In the genomic region with DNA sequence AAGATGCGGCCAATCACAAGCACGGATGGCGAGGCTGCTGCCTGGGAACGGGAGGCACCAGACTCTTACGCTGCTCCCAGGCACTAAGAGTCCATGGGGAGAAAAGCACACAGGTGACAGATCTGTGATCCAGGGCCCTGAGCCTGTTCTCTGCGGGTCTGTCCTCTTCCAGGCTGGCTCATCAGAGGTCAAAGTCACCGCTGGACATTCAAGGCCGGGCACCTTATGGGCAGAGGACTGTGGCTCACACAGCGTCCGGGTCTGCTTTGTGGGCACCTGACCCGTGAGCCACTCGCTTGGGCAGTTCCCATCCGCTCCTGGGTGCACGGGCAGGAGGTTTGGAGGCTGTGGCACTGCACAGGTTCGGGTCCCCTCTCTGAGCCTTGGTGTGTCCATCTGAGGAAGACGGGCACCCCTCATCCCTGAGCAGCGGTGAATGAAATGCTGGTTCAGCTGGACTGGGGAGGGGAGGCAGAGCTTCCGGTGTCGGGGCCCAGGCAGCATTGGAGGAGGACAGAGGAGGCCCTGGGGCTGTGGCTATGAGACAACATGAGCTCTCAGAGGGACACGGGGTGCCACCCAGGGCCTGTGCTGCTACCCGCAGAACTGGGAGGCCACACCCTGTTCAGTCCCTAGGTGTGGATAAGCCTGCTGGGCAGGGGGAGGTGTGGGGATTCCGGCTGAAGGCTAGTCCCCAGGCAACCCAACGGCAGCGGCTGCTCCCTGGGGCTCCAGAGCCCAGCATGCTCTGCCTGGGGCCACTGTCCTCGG, we compare ENCODE assay signal across 22 cellular contexts.
DNase-seq lines count a peak whose midpoint lies in the region; ATAC-seq, FAIRE-seq and TF ChIP-seq lines count a peak whose summit lies in the region.
"Had no signal": no experiment of that assay in that cellular context is flagged by ENCODE, and none has a peak within 500 bp of the region (broad histone marks: within the 10 kb centered on the region; RNA-seq: fewer than 3 reads in every experiment).

No MANE protein-coding gene starts in this region.

- H3K36me3 ChIP-seq in left ventricle myocardium inferior (peaks cover 17% of the 10 kb centered on the region), H1 (ENCODE audit: control insufficient read depth in 2 of 4, insufficient read depth in 4 of 4, low read length in 3 of 4) (no peaks in the 10 kb centered on the region), neuronal stem cell (replicated peaks in 1 of 2; ENCODE audit: control insufficient read depth in 2 of 2, insufficient read depth in 2 of 2, low read length in 2 of 2) (no peaks in the 10 kb centered on the region)
- H3K36me3 ChIP-seq: HAP-1, MG63 had no signal

- intact Hi-C loops in Right ventricle myocardium superior (cut with DNase I) = no loop called here
- intact Hi-C loops in left ventricle myocardium inferior (cut with micrococcal nuclease) = no loop called here

- no peak overlapping the region for H4K5ac ChIP-seq in H1 (ENCODE audit: insufficient read length, low read depth, low read length)

- no peak overlapping the region for H2BK15ac ChIP-seq in H1 (ENCODE audit: low read length)
- H2BK15ac ChIP-seq in neuronal stem cell (ENCODE audit: low read length) = peak overlapping the region; percentile 70

- H3K56ac ChIP-seq in H1 (replicated peaks; ENCODE audit: insufficient read length, low read depth, low read length) = no peak overlapping the region

- H3K14ac ChIP-seq in H1 (ENCODE audit: insufficient read length) (no peak overlapping the region), neuronal stem cell (ENCODE audit: low read length) (peak overlapping the region; percentile 28)

- H2AFZ ChIP-seq in H1 (ENCODE audit: low read length) (no peak overlapping the region; the same call in 1 of the 2 replicates), neuronal stem cell (ENCODE audit: low read length) (no peak overlapping the region)

- H3K9ac ChIP-seq in H1 (replicated peaks in 1 of 4; ENCODE audit: extremely low read depth in 1 of 4, low read depth in 3 of 4, low read length in 3 of 4) = no peak overlapping the region
- peak overlapping the region; percentile 50 for H3K9ac ChIP-seq in neuronal stem cell (ENCODE audit: low read depth, low read length, poor library complexity)
- H3K9ac ChIP-seq: SK-N-SH had no signal

- H3K18ac ChIP-seq in H1 (ENCODE audit: extremely low read depth, low read length) (no peak overlapping the region), neuronal stem cell (ENCODE audit: low read length) (peak overlapping the region; percentile 65)

- FAIRE-seq in H1 (lab: Jason Lieb, UNC) = no peak
- FAIRE-seq: D721Med, GM19239 had no signal

- H4K91ac ChIP-seq in H1 (replicated peaks; ENCODE audit: insufficient read length, low read length) (no peak overlapping the region), neuronal stem cell (ENCODE audit: low read depth, low read length, poor library complexity) (no peak overlapping the region)

- H3K9me3 ChIP-seq in left ventricle myocardium inferior (replicated peaks) = no peaks in the 10 kb centered on the region
- no peaks in the 10 kb centered on the region; a peak in 1 of 4 replicates for H3K9me3 ChIP-seq in H1 (ENCODE audit: insufficient read depth in 2 of 2, low read depth in 1 of 2, low read length in 1 of 2)
- H3K9me3 ChIP-seq in neuronal stem cell (replicated peaks in 1 of 2; ENCODE audit: control insufficient read depth in 2 of 2, insufficient read depth in 1 of 2, low read depth in 1 of 2, low read length in 2 of 2) = no peaks in the 10 kb centered on the region
- H3K9me3 ChIP-seq: HAP-1, MG63, SK-N-SH had no signal

- no peak for TF ChIP-seq RAD21 in H1 (IDR thresholded peaks at IDR 0.05 in 1 of 2, conservative IDR thresholded peaks at IDR 0.05 in 1 of 2; ENCODE audit: low read depth in 2 of 2, low read length in 2 of 2)

- no peak overlapping the region for H2BK20ac ChIP-seq in H1 (ENCODE audit: low read length)

- H3K23me2 ChIP-seq in H1 (ENCODE audit: low read depth, low read length) = no peaks in the 10 kb centered on the region

- H3K4me2 ChIP-seq in H1 (ENCODE audit: insufficient read depth in 1 of 2, low read depth in 2 of 2, low read length in 2 of 2) (no peak overlapping the region), neuronal stem cell (ENCODE audit: insufficient read depth, low read length, poor library complexity, severe bottlenecking) (no peak overlapping the region)
- H3K4me2 ChIP-seq: SK-N-SH had no signal

- no peak for ATAC-seq in Right ventricle myocardium superior (ENCODE audit: poor library complexity)
- ATAC-seq: PC-3 had no signal

- H4K8ac ChIP-seq in H1 (ENCODE audit: extremely low read depth, insufficient read depth, low read length) = peak overlapping the region; percentile 17; the same call in 1 of the 2 replicates
- H4K8ac ChIP-seq in neuronal stem cell (ENCODE audit: low read depth, low read length) = no peak overlapping the region

- no peak overlapping the region; the same call in 1 of the 2 replicates for H2BK12ac ChIP-seq in H1 (ENCODE audit: low read depth, low read length)
- H2BK12ac ChIP-seq in neuronal stem cell (ENCODE audit: low read length) = peak overlapping the region; percentile 30

- H3K4me1 ChIP-seq in left ventricle myocardium inferior = no peaks in the 10 kb centered on the region
- peaks cover 0 to 4% (median 2%) of the 10 kb centered on the region in 4 experiments; a peak in 3 of 7 replicates for H3K4me1 ChIP-seq in H1 (replicated peaks in 1 of 4; ENCODE audit: control insufficient read depth in 3 of 4, insufficient read depth in 4 of 4, low read length in 3 of 4)
- peaks cover 3 to 4% of the 10 kb centered on the region in 2 donors for H3K4me1 ChIP-seq in neuronal stem cell (ENCODE audit: control insufficient read depth in 2 of 2, insufficient read depth in 1 of 2, low read depth in 1 of 2, low read length in 2 of 2)
- H3K4me1 ChIP-seq: HAP-1 had no signal

- H2AK5ac ChIP-seq in H1 (ENCODE audit: low read depth, low read length) = no peak overlapping the region
- H2AK5ac ChIP-seq in neuronal stem cell (ENCODE audit: low read depth, low read length) = peak overlapping the region; percentile 95

- H3K23ac ChIP-seq in H1 (ENCODE audit: insufficient read length) (no peak overlapping the region), neuronal stem cell (ENCODE audit: low read depth, low read length, poor library complexity) (peak overlapping the region; percentile 36)

- H3K79me2 ChIP-seq in H1 (ENCODE audit: control insufficient read depth in 1 of 2, insufficient read depth in 2 of 2, low read length in 2 of 2) = no peaks in the 10 kb centered on the region

- H3K27ac ChIP-seq in left ventricle myocardium inferior (replicated peaks) (no peak overlapping the region), H1 (ENCODE audit: low read depth, low read length) (no peak overlapping the region), neuronal stem cell (replicated peaks; ENCODE audit: low read length) (no peak overlapping the region)

- H3K27me3 ChIP-seq in left ventricle myocardium inferior (ENCODE audit: low read depth) (no peaks in the 10 kb centered on the region), H1 (replicated peaks in 1 of 4; ENCODE audit: control insufficient read depth in 3 of 4, extremely low read depth in 1 of 4, insufficient read depth in 3 of 4, low read length in 3 of 4) (no peaks in the 10 kb centered on the region), neuronal stem cell (ENCODE audit: control insufficient read depth in 3 of 3, insufficient read depth in 3 of 3, low read depth in 1 of 3, low read length in 3 of 3) (peaks cover 0 to 15% (median 0%) of the 10 kb centered on the region in 3 experiments)
- H3K27me3 ChIP-seq: MG63 had no signal

- DNase-seq in Right ventricle myocardium superior (peak; percentile 27), left ventricle myocardium inferior (no peak), H1 (ENCODE audit: low read depth in 1 of 2, low spot score in 2 of 2) (no peak), neuronal stem cell (ENCODE audit: low spot score) (no peak), T1000 (lab: John Stamatoyannopoulos, UW) (no peak), kidney tubule cell (ENCODE audit: low spot score) (no peak), NOMO-1 treated with DMSO at 0.1 percent for 48 hours (lab: John Stamatoyannopoulos, UW; ENCODE audit: unreplicated experiment) (no peak)
- DNase-seq: CD4-positive, CD25-positive, alpha-beta regulatory T cell; IMR-90; KG1; MG63; NCI-H1417; NCI-H1694; NCI-H2029 treated with DMSO at 0.1 percent for 48 hours; NCI-H524; NCI-H774; PC-3; SK-N-SH; SW 1271 had no signal

- H2BK5ac ChIP-seq in H1 (ENCODE audit: low read depth, low read length) (no peak overlapping the region), neuronal stem cell (ENCODE audit: low read length) (no peak overlapping the region)

- no peak for TF ChIP-seq EP300 in H1 (IDR thresholded peaks at IDR 0.05; ENCODE audit: borderline replicate concordance in 1 of 2, low read depth in 2 of 2, low read length in 2 of 2)

- CTCF ChIA-PET in H1 (lab: Charles Lee; ENCODE audit: partially characterized antibody) = interaction anchor here (1.1 kb wide), 1 partner anchor 42 kb away, joined by 3 read pairs; no protein-coding TSS in a partner anchor

- H3K79me1 ChIP-seq in H1 (ENCODE audit: low read depth, low read length) = no peaks in the 10 kb centered on the region
- peaks cover 4% of the 10 kb centered on the region for H3K79me1 ChIP-seq in neuronal stem cell (ENCODE audit: low read depth, low read length)

- H3K4ac ChIP-seq in H1 (replicated peaks; ENCODE audit: insufficient read length, low read depth, low read length) (no peak overlapping the region), neuronal stem cell (ENCODE audit: low read length) (no peak overlapping the region)

- no peak for TF ChIP-seq POLR2A in H1 (IDR thresholded peaks at IDR 0.05; ENCODE audit: control extremely low read depth in 1 of 2, low read depth in 2 of 2, low read length in 2 of 2)

- TF ChIP-seq CTCF in left ventricle myocardium inferior (IDR thresholded peaks at IDR 0.05; ENCODE audit: borderline replicate concordance) (no peak), H1 (IDR thresholded peaks at IDR 0.05; ENCODE audit: control extremely low read depth in 1 of 3, insufficient read depth in 1 of 3, low read depth in 1 of 3, low read length in 3 of 3) (no peak)

- H4K20me1 ChIP-seq in H1 (replicated peaks in 1 of 2; ENCODE audit: control insufficient read depth in 1 of 2, insufficient read depth in 2 of 2, low read length in 2 of 2) = no peaks in the 10 kb centered on the region

- POLR2A ChIA-PET in H1 (lab: Charles Lee; ENCODE audit: partially characterized antibody) = no interaction called here

- 95% methylated on average over 21 of the region's 25 CpGs; no CpG with 5 or more reads in 1 of the 2 experiments for WGBS in H1 (ENCODE audit: extremely low coverage in 1 of 2, insufficient coverage in 1 of 2, insufficient read length in 1 of 2, insufficient replicate concordance in 2 of 2, low coverage in 1 of 2, low lambda C conversion rate in 2 of 2, missing lambda C conversion rate in 1 of 2), 2 experiments
- no CpG with 5 or more reads among the region's 25 CpGs for WGBS in neuronal stem cell (ENCODE audit: extremely low coverage in 2 of 2, insufficient read length in 2 of 2, insufficient replicate concordance in 1 of 2), 2 donors

- H3K4me3 ChIP-seq in left ventricle myocardium inferior (no peak overlapping the region), H1 (ENCODE audit: extremely low read depth in 1 of 4, insufficient read depth in 2 of 4, low read depth in 3 of 4, low read length in 4 of 4) (no peak overlapping the region), neuronal stem cell (ENCODE audit: low read length in 2 of 2) (no peak overlapping the region)
- H3K4me3 ChIP-seq: HAP-1, MG63 had no signal

- no peak overlapping the region for H2BK120ac ChIP-seq in H1 (replicated peaks; ENCODE audit: low read depth, low read length)
- H2BK120ac ChIP-seq in neuronal stem cell (ENCODE audit: low read depth, low read length) = no peak overlapping the region
